In the genomic region with DNA sequence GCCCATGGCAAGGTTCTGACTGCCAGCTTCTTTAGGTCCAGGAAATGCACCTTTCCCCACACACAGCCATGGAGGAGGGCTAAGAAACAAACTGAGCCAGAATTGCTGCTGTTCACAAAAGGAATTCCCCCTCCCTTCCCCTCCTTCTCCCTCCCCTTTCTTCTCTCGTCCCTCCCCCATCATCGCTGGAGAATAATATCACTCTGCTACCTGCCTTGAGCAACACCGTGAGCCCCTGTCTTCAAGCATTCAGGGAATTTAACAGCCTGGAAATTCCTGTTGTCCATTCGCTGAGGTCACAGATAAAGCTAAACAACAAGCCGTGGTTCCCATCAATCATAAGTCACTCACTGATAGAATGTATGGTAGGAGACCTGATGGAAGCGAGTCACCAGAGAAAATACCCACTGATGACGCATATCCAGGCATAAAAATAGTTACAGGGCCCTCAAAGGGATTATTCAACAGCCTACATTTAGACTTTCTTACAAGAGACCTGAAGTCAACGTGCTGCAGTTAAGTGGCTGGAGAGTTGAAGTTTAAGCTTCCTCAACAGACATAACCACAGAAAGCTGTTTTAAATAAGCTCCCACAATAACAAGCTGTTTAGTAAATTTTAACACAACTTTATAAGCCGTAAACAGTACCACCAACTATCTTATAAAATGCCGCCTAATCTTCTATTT, we compare ENCODE assay signal across 8 cellular contexts. TPM values are rescaled to one million over a fixed set of nuclear protein-coding genes. Genes with fewer than 3 reads are reported as not detected.
DNase-seq lines count a peak whose midpoint lies in the region; ATAC-seq and TF ChIP-seq lines count a peak whose summit lies in the region.

No MANE protein-coding gene starts in this region.

- peaks cover 27% of the 10 kb centered on the region for H3K36me3 Mint-ChIP-seq in activated naive CD8-positive, alpha-beta T cell treated with anti-CD3 and anti-CD28 coated beads, Interleukin-2, amount 10 ng/mL, durations not matched to agents 7 days and 5 days

- H3K4me1 Mint-ChIP-seq in activated naive CD8-positive, alpha-beta T cell treated with anti-CD3 and anti-CD28 coated beads, Interleukin-2, amount 10 ng/mL, durations not matched to agents 7 days and 5 days, result peaks cover 65% of the 10 kb centered on the region

- CTCF ChIA-PET in Panc1 (lab: Charles Lee), result no interaction called here

- peak overlapping the region; percentile 97 for H3K27ac Mint-ChIP-seq in activated naive CD8-positive, alpha-beta T cell treated with anti-CD3 and anti-CD28 coated beads, Interleukin-2, amount 10 ng/mL, durations not matched to agents 7 days and 5 days

- ATAC-seq in GM18907 (IDR thresholded peaks at IDR 0.05; ENCODE audit: unreplicated experiment) (peak; percentile 82), HG03097 (IDR thresholded peaks at IDR 0.05; ENCODE audit: low FRiP score, unreplicated experiment) (peak; percentile 70), Panc1 (peak; percentile 95), left ventricle myocardium superior (peak; percentile 94)
- peak; percentile 85 for ATAC-seq in activated naive CD8-positive, alpha-beta T cell treated with anti-CD3 and anti-CD28 coated beads, Interleukin-2, amount 10 ng/mL, durations not matched to agents 7 days and 5 days (ENCODE audit: low read depth)

- H3K4me3 ChIP-seq in Panc1 (ENCODE audit: low read depth in 2 of 2, low read length in 2 of 2), result peak overlapping the region; percentile 38 to 58

- DNase-seq in Ammon's horn (ENCODE audit: low spot score) (peak; percentile 43), Panc1 (ENCODE audit: low read depth, low spot score) (peak; percentile 92), left ventricle myocardium superior (no peak), putamen (ENCODE audit: low spot score) (peak; percentile 77), NCI-H524 treated with DMSO at 0.1 percent for 48 hours (lab: John Stamatoyannopoulos, UW) (no peak)
- no peak for DNase-seq in activated naive CD8-positive, alpha-beta T cell treated with anti-CD3 and anti-CD28 coated beads, Interleukin-2, amount 10 ng/mL, durations not matched to agents 7 days and 5 days

- H3K27me3 ChIP-seq in Panc1 (ENCODE audit: control insufficient read depth, insufficient read depth, low read length), result no peaks in the 10 kb centered on the region

- H3K27me3 Mint-ChIP-seq in activated naive CD8-positive, alpha-beta T cell treated with anti-CD3 and anti-CD28 coated beads, Interleukin-2, amount 10 ng/mL, durations not matched to agents 7 days and 5 days, result no peaks in the 10 kb centered on the region

- H3K4me1 ChIP-seq in Panc1 (ENCODE audit: control insufficient read depth, insufficient read depth, low read length), result peaks cover 22% of the 10 kb centered on the region

- H3K4me3 Mint-ChIP-seq in activated naive CD8-positive, alpha-beta T cell treated with anti-CD3 and anti-CD28 coated beads, Interleukin-2, amount 10 ng/mL, durations not matched to agents 7 days and 5 days, result peak overlapping the region; percentile 94

- H3K9me3 ChIP-seq in Panc1 (ENCODE audit: control insufficient read depth, insufficient read depth, low read depth, low read length), result no peaks in the 10 kb centered on the region

- in situ Hi-C loops in Panc1 (cut with HindIII; ENCODE audit: low pct_unique_long_range_greater_than_20kb, low sequenced_read_pairs), result no loop called here

- TF ChIP-seq CTCF in Panc1 (IDR thresholded peaks at IDR 0.05), result no peak

- H3K36me3 ChIP-seq in Panc1 (ENCODE audit: control insufficient read depth, insufficient read depth, low read length), result no peaks in the 10 kb centered on the region

- BruUV-seq in Panc1 (replicated peaks; lab: Mats Ljungman, UMichigan), result no TSS peak

- H3K27ac ChIP-seq in Panc1 (ENCODE audit: low read length), result peak overlapping the region; percentile 80

- intact Hi-C loops in Panc1 (cut with micrococcal nuclease; ENCODE audit: unreplicated experiment), result loop anchor here (5.0 kb wide), 1 partner anchor 193 kb away; no protein-coding TSS in a partner anchor
- intact Hi-C loops in left ventricle myocardium superior (cut with micrococcal nuclease), result no loop called here

- POLR2A ChIA-PET in Panc1 (lab: Charles Lee), result interaction anchor here (0.6 to 1.2 kb wide), 2 partner anchors 37 to 593 kb away, joined by 3 read pairs; no protein-coding TSS in a partner anchor
- POLR2A ChIA-PET in activated naive CD8-positive, alpha-beta T cell treated with anti-CD3 and anti-CD28 coated beads, Interleukin-2, amount 10 ng/mL, durations not matched to agents 7 days and 5 days (lab: Charles Lee), result interaction anchor here (1.1 to 2.1 kb wide), 8 partner anchors 13 to 59 kb away, joined by 3 to 7 read pairs (median 4); no protein-coding TSS in a partner anchor

- H3K9me3 Mint-ChIP-seq in activated naive CD8-positive, alpha-beta T cell treated with anti-CD3 and anti-CD28 coated beads, Interleukin-2, amount 10 ng/mL, durations not matched to agents 7 days and 5 days, result no peaks in the 10 kb centered on the region

RNA-seq across cellular contexts. Expression of a gene that starts 59.7 kb away (rescaled TPM):
- total RNA-seq in Panc1 (2021; ENCODE audit: unreplicated experiment) (10.3 TPM), left ventricle myocardium superior (14.4 TPM)
- polyA plus RNA-seq in Panc1 (2012; ENCODE audit: insufficient read length), result 5.3 TPM
- total RNA-seq in activated naive CD8-positive, alpha-beta T cell treated with anti-CD3 and anti-CD28 coated beads, Interleukin-2, amount 10 ng/mL, durations not matched to agents 7 days and 5 days, result 10 to 100 TPM; 45.8 to 49.7 TPM

Comparison
In these comparisons a context has a peak if more than half of its experiments do, and no peak if none do; other contexts are left out.
1. DNase-seq: peak in Ammon's horn (single experiment), Panc1 (single experiment) and putamen (single experiment); none in activated naive CD8-positive, alpha-beta T cell treated with anti-CD3 and anti-CD28 coated beads, Interleukin-2, amount 10 ng/mL, durations not matched to agents 7 days and 5 days (single experiment), left ventricle myocardium superior (single experiment) and NCI-H524 treated with DMSO at 0.1 percent for 48 hours (single experiment).
2. Peak in every context shown above with its lines, with median percentiles within 50 percentile points of each other: ATAC-seq.